Comparison of ENCODE assay signal across 18 cellular contexts in genomic region chr15:94175420-94175819, GRCh38. TPM values are rescaled to one million over a fixed set of nuclear protein-coding genes. Genes with fewer than 3 reads are reported as not detected.
DNase-seq lines count a peak whose midpoint lies in the region; TF ChIP-seq lines count a peak whose summit lies in the region.
"Had no signal": no experiment of that assay in that cellular context is flagged by ENCODE, and none has a peak within 500 bp of the region (broad histone marks: within the 10 kb centered on the region; RNA-seq: fewer than 3 reads in every experiment).

No MANE protein-coding gene starts in this region.

- intact Hi-C loops in breast epithelium (cut with DNase I; ENCODE audit: low total_unique reads) = no loop called here

- TF ChIP-seq CTCF in breast epithelium (IDR thresholded peaks at IDR 0.05) (no peak), epithelial cell of esophagus (IDR thresholded peaks at IDR 0.05; ENCODE audit: insufficient read depth, low read depth, low read length, missing control alignments) (no peak), neutrophil (IDR thresholded peaks at IDR 0.05) (no peak), HFFc6 (IDR thresholded peaks at IDR 0.05) (no peak)

- no peak overlapping the region for H3K4me3 ChIP-seq in breast epithelium
- H3K4me3 ChIP-seq in SJSA1 = no peak overlapping the region
- no peak overlapping the region for H3K4me3 ChIP-seq in epithelial cell of esophagus (ENCODE audit: low read length)
- H3K4me3 ChIP-seq in neutrophil (ENCODE audit: low read depth in 1 of 2, low read length in 1 of 2) = no peak overlapping the region
- H3K4me3 ChIP-seq: GM12878 had no signal

- H3K27me3 Mint-ChIP-seq in HFFc6 (ENCODE audit: insufficient read depth) = no peaks in the 10 kb centered on the region

- peaks cover 0 to 9% of the 10 kb centered on the region in 2 donors for H3K9me3 ChIP-seq in breast epithelium
- no peaks in the 10 kb centered on the region for H3K9me3 ChIP-seq in SJSA1 (replicated peaks)
- no peaks in the 10 kb centered on the region for H3K9me3 ChIP-seq in neutrophil

- no peaks in the 10 kb centered on the region for H3K4me1 ChIP-seq in breast epithelium
- peaks cover 21% of the 10 kb centered on the region for H3K4me1 ChIP-seq in SJSA1 (replicated peaks)
- peaks cover 56 to 69% of the 10 kb centered on the region in 2 experiments for H3K4me1 ChIP-seq in neutrophil (ENCODE audit: control insufficient read depth in 1 of 2, insufficient read depth in 1 of 2, low read depth in 1 of 2, low read length in 1 of 2)

- peaks cover 21% of the 10 kb centered on the region; the same call in 1 of the 2 replicates for H3K4me1 Mint-ChIP-seq in HFFc6 (ENCODE audit: low read depth)
- H3K4me1 Mint-ChIP-seq: H9 had no signal

- H3K27ac Mint-ChIP-seq in HFFc6 = no peak overlapping the region
- H3K27ac Mint-ChIP-seq: CD4-positive, alpha-beta memory T cell; H9 had no signal

- TF ChIP-seq POLR2A in breast epithelium (IDR thresholded peaks at IDR 0.05) = no peak

- no peak overlapping the region for H3K4me3 Mint-ChIP-seq in HFFc6
- H3K4me3 Mint-ChIP-seq: CD4-positive, alpha-beta memory T cell; H9 had no signal

- in situ Hi-C loops in T47D (cut with HindIII; ENCODE audit: low pct_unique_long_range_greater_than_20kb, low sequenced_read_pairs) = no loop called here

- H3K27me3 ChIP-seq in breast epithelium = no peaks in the 10 kb centered on the region
- no peaks in the 10 kb centered on the region for H3K27me3 ChIP-seq in SJSA1 (replicated peaks)
- no peaks in the 10 kb centered on the region for H3K27me3 ChIP-seq in neutrophil

- H3K9me3 Mint-ChIP-seq in HFFc6 = peaks cover 24% of the 10 kb centered on the region

- H3K27ac ChIP-seq in breast epithelium (no peak overlapping the region), SJSA1 (peak overlapping the region; percentile 20; the same call in 1 of the 2 replicates), neutrophil (peak overlapping the region; percentile 95)
- H3K27ac ChIP-seq: C4-2B had no signal

- H3K36me3 ChIP-seq in breast epithelium (no peaks in the 10 kb centered on the region), SJSA1 (no peaks in the 10 kb centered on the region), neutrophil (no peaks in the 10 kb centered on the region)

- DNase-seq in T47D (ENCODE audit: low read depth in 1 of 2, low spot score in 1 of 2) (peak; percentile 3 to 35), breast epithelium (ENCODE audit: low spot score in 2 of 2) (no peak), SJSA1 (ENCODE audit: low read depth in 1 of 2, low spot score in 2 of 2) (peak in 1 of 2 experiments; percentile 43), epithelial cell of esophagus (ENCODE audit: low read depth) (peak; percentile 25), HFFc6 (no peak), NCI-H2171 (lab: John Stamatoyannopoulos, UW) (no peak), NK-92 (lab: John Stamatoyannopoulos, UW; ENCODE audit: unreplicated experiment) (no peak)
- DNase-seq: 8988T; CD4-positive, alpha-beta memory T cell; DMS153; DND-41; EL; GOT3; H9 had no signal

- no peaks in the 10 kb centered on the region; the same call in 1 of the 2 replicates for H3K36me3 Mint-ChIP-seq in HFFc6 (ENCODE audit: low read depth)

RNA-seq across cellular contexts. Expression of gene MCTP2, which starts 55.9 kb away (rescaled TPM):
- 10 to 100 TPM in 2 of 3 donors, 1 to 10 TPM in 1; 6.4 to 46.2 (median 25.9) TPM for total RNA-seq in breast epithelium
- total RNA-seq in SJSA1 (2014; rRNA removed; shearing (Covaris generic)) = 0.18 and 0.72 TPM in 2 replicates
- 1 to 10 TPM in 3 of 6 experiments, under 1 TPM in 3; 0.63 to 4.4 (median 1.0) TPM for total RNA-seq in HFFc6 (2021; fragmentation: NEBNext Ultra II Directional; extraction: Animal tissue kit (Norgen Biotek cat#: 25700))
- total RNA-seq: G401 had no signal

Comparison
In these comparisons a context has a peak if more than half of its experiments do, and no peak if none do; other contexts are left out.
1. DNase-seq: peak in T47D (2 of 2) and epithelial cell of esophagus (single experiment); none in breast epithelium (0 of 2), HFFc6 (single experiment), NCI-H2171 (single experiment) and NK-92 (single experiment).
2. H3K27ac ChIP-seq: peak in SJSA1 (single experiment) and neutrophil (single experiment); none in breast epithelium (0 of 2).